20 cellular contexts compared by ENCODE assay signal in genomic region chr7:155692317-155692716, GRCh38. TPM values are rescaled to one million over a fixed set of nuclear protein-coding genes. Genes with fewer than 3 reads are reported as not detected.
DNase-seq lines count a peak whose midpoint lies in the region; ATAC-seq and TF ChIP-seq lines count a peak whose summit lies in the region.
"Had no signal": no experiment of that assay in that cellular context is flagged by ENCODE, and none has a peak within 500 bp of the region (broad histone marks: within the 10 kb centered on the region; RNA-seq: fewer than 3 reads in every experiment).

No MANE protein-coding gene starts in this region.

- no peaks in the 10 kb centered on the region for H3K27me3 Mint-ChIP-seq in activated naive CD8-positive, alpha-beta T cell treated with anti-CD3 and anti-CD28 coated beads, Interleukin-2, amount 10 ng/mL, durations not matched to agents 7 days and 5 days
- no peaks in the 10 kb centered on the region for H3K27me3 Mint-ChIP-seq in activated naive CD8-positive, alpha-beta T cell treated with anti-CD3 and anti-CD28 coated beads, Interleukin-2, amount 50 U/mL, for 24 hours

- ATAC-seq in activated naive CD8-positive, alpha-beta T cell treated with anti-CD3 and anti-CD28 coated beads, Interleukin-2, amount 10 ng/mL, durations not matched to agents 7 days and 5 days (ENCODE audit: low read depth), result peak; percentile 73
- no peak for ATAC-seq in activated naive CD8-positive, alpha-beta T cell treated with anti-CD3 and anti-CD28 coated beads, Interleukin-2, amount 50 U/mL, for 24 hours
- peak; percentile 19 for ATAC-seq in upper lobe of right lung
- ATAC-seq in HG02884 (IDR thresholded peaks at IDR 0.05; ENCODE audit: unreplicated experiment), result no peak

- no peaks in the 10 kb centered on the region for H3K9me3 ChIP-seq in upper lobe of right lung
- H3K9me3 ChIP-seq: SJSA1, tibial nerve had no signal

- H3K9me3 Mint-ChIP-seq in activated naive CD8-positive, alpha-beta T cell treated with anti-CD3 and anti-CD28 coated beads, Interleukin-2, amount 10 ng/mL, durations not matched to agents 7 days and 5 days, result no peaks in the 10 kb centered on the region
- H3K9me3 Mint-ChIP-seq in activated naive CD8-positive, alpha-beta T cell treated with anti-CD3 and anti-CD28 coated beads, Interleukin-2, amount 50 U/mL, for 24 hours, result no peaks in the 10 kb centered on the region
- H3K9me3 Mint-ChIP-seq: HFFc6; T-helper 2 cell treated with Interferon-gamma antibody and Interleukin-4, amounts not matched to agents 5 μg/mL and 100 μg/mL, for 36 hours had no signal

- peaks cover 4% of the 10 kb centered on the region for H3K4me1 ChIP-seq in upper lobe of right lung

- H3K27ac ChIP-seq in VCaP, result peak overlapping the region; percentile 18; the same call in 1 of the 2 replicates
- no peak overlapping the region for H3K27ac ChIP-seq in upper lobe of right lung
- H3K27ac ChIP-seq: hepatocyte, SJSA1, tibial nerve had no signal

- TF ChIP-seq CTCF in VCaP (conservative IDR thresholded peaks at IDR 0.05) (no peak), upper lobe of right lung (IDR thresholded peaks at IDR 0.05) (no peak), GM10248 (IDR thresholded peaks at IDR 0.05; ENCODE audit: control extremely low read depth, extremely low read depth, low read depth, missing control alignments) (no peak)

- no peak overlapping the region for H3K4me3 Mint-ChIP-seq in activated naive CD8-positive, alpha-beta T cell treated with anti-CD3 and anti-CD28 coated beads, Interleukin-2, amount 10 ng/mL, durations not matched to agents 7 days and 5 days
- H3K4me3 Mint-ChIP-seq in activated naive CD8-positive, alpha-beta T cell treated with anti-CD3 and anti-CD28 coated beads, Interleukin-2, amount 50 U/mL, for 24 hours, result no peak overlapping the region
- H3K4me3 Mint-ChIP-seq: HFFc6; T-helper 2 cell treated with Interferon-gamma antibody and Interleukin-4, amounts not matched to agents 5 μg/mL and 100 μg/mL, for 36 hours had no signal

- no peak overlapping the region for H3K27ac Mint-ChIP-seq in activated naive CD8-positive, alpha-beta T cell treated with anti-CD3 and anti-CD28 coated beads, Interleukin-2, amount 10 ng/mL, durations not matched to agents 7 days and 5 days
- H3K27ac Mint-ChIP-seq in activated naive CD8-positive, alpha-beta T cell treated with anti-CD3 and anti-CD28 coated beads, Interleukin-2, amount 50 U/mL, for 24 hours, result no peak overlapping the region
- H3K27ac Mint-ChIP-seq: HFFc6; T-helper 2 cell treated with Interferon-gamma antibody and Interleukin-4, amounts not matched to agents 5 μg/mL and 100 μg/mL, for 36 hours had no signal

- no peak overlapping the region for H3K4me3 ChIP-seq in upper lobe of right lung
- H3K4me3 ChIP-seq: hepatocyte, SJSA1, tibial nerve had no signal

- intact Hi-C loops in upper lobe of right lung (cut with DNase I), result no loop called here

- no peaks in the 10 kb centered on the region for H3K36me3 ChIP-seq in upper lobe of right lung
- H3K36me3 ChIP-seq: tibial nerve had no signal

- peaks cover 30% of the 10 kb centered on the region for H3K4me1 Mint-ChIP-seq in activated naive CD8-positive, alpha-beta T cell treated with anti-CD3 and anti-CD28 coated beads, Interleukin-2, amount 10 ng/mL, durations not matched to agents 7 days and 5 days
- H3K4me1 Mint-ChIP-seq in activated naive CD8-positive, alpha-beta T cell treated with anti-CD3 and anti-CD28 coated beads, Interleukin-2, amount 50 U/mL, for 24 hours, result peaks cover 88% of the 10 kb centered on the region

- POLR2A ChIA-PET in activated naive CD8-positive, alpha-beta T cell treated with anti-CD3 and anti-CD28 coated beads, Interleukin-2, amount 10 ng/mL, durations not matched to agents 7 days and 5 days (lab: Charles Lee), result no interaction called here
- POLR2A ChIA-PET in GM10248 (lab: Yijun Ruan, JAX), result no interaction called here

- H3K36me3 Mint-ChIP-seq in activated naive CD8-positive, alpha-beta T cell treated with anti-CD3 and anti-CD28 coated beads, Interleukin-2, amount 10 ng/mL, durations not matched to agents 7 days and 5 days, result peaks cover 45% of the 10 kb centered on the region
- peaks cover 35% of the 10 kb centered on the region for H3K36me3 Mint-ChIP-seq in activated naive CD8-positive, alpha-beta T cell treated with anti-CD3 and anti-CD28 coated beads, Interleukin-2, amount 50 U/mL, for 24 hours (ENCODE audit: low read depth)

- H3K27me3 ChIP-seq in upper lobe of right lung, result no peaks in the 10 kb centered on the region
- H3K27me3 ChIP-seq: hepatocyte, SJSA1, tibial nerve had no signal

- DNase-seq in activated naive CD8-positive, alpha-beta T cell treated with anti-CD3 and anti-CD28 coated beads, Interleukin-2, amount 10 ng/mL, durations not matched to agents 7 days and 5 days, result no peak
- no peak for DNase-seq in activated naive CD8-positive, alpha-beta T cell treated with anti-CD3 and anti-CD28 coated beads, Interleukin-2, amount 50 U/mL, for 24 hours
- DNase-seq in iris pigment epithelial cell (ENCODE audit: low read depth) (peak; percentile 13), upper lobe of right lung (no peak), RKO (ENCODE audit: low spot score) (no peak), GM10248 (ENCODE audit: extremely low spot score) (no peak)
- DNase-seq: ACHN; activated CD4-positive, CD25-positive, alpha-beta regulatory T cell treated with anti-CD3 and anti-CD28 coated beads, Interleukin-2, amount 50 U/mL, for 72 hours; activated CD8-positive, alpha-beta memory T cell treated with anti-CD3 and anti-CD28 coated beads, Interleukin-2, amount 50 U/mL, for 48 hours; activated gamma-delta T cell treated with Interleukin-2 at 50 U/mL for 16 hours; HFFc6; NCI-H1417; NCI-H2227 treated with DMSO at 0.1 percent for 48 hours; stimulated activated naive CD4-positive, alpha-beta T cell had no signal

- CTCF ChIA-PET in GM10248 (lab: Yijun Ruan, JAX), result interaction anchor here (0.8 to 2.2 kb wide), 8 partner anchors 10 to 94 kb away, joined by 3 to 10 read pairs (median 4); no protein-coding TSS in a partner anchor

RNA-seq across cellular contexts. Expression of gene RBM33, which starts 47.9 kb away (rescaled TPM):
- 100 to 1,000 TPM; 119 to 122 TPM for total RNA-seq in activated naive CD8-positive, alpha-beta T cell treated with anti-CD3 and anti-CD28 coated beads, Interleukin-2, amount 10 ng/mL, durations not matched to agents 7 days and 5 days
- 62.8 TPM for total RNA-seq in upper lobe of right lung

Comparison
In these comparisons a context has a peak if more than half of its experiments do, and no peak if none do; other contexts are left out.
1. ATAC-seq: peak in activated naive CD8-positive, alpha-beta T cell treated with anti-CD3 and anti-CD28 coated beads, Interleukin-2, amount 10 ng/mL, durations not matched to agents 7 days and 5 days (single experiment) and upper lobe of right lung (single experiment); none in activated naive CD8-positive, alpha-beta T cell treated with anti-CD3 and anti-CD28 coated beads, Interleukin-2, amount 50 U/mL, for 24 hours (single experiment) and HG02884 (single experiment).